ENCODE assay signal across 8 cellular contexts in the genomic region with DNA sequence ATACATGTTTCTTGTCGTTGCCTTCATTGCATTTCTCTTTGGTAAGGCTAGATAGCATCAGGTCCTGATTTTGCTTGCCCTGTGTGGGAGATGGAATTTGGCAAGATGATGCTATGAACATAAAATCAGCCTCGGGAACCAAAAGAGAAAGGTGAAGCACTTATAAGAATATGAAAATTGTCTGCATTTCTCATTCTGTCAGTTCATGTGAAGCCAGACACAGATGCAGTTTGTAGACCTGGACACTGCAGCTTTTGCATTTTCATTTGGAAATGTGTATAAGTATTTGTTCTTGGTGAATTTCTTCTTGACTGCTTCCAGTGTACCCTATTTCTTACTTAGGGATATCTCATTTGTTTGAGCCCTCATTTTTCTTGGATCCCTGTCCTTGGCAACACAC. TPM values are rescaled to one million over a fixed set of nuclear protein-coding genes. Genes with fewer than 3 reads are reported as not detected.
DNase-seq lines count a peak whose midpoint lies in the region; ATAC-seq and TF ChIP-seq lines count a peak whose summit lies in the region.

No MANE protein-coding gene starts in this region.

- TSS peak; percentile 40 for BruUV-seq in PC-3 (replicated peaks; lab: Mats Ljungman, UMichigan)

- H3K4me2 ChIP-seq in PC-3 (ENCODE audit: low read length) (peak overlapping the region; percentile 90), osteoblast (ENCODE audit: insufficient read depth, low read length) (peak overlapping the region; percentile 75)

- ATAC-seq in PC-3, result no peak
- ATAC-seq in HG02571 (IDR thresholded peaks at IDR 0.05; ENCODE audit: unreplicated experiment), result no peak
- ATAC-seq in GM21515 (IDR thresholded peaks at IDR 0.05; ENCODE audit: unreplicated experiment), result no peak

- H2AFZ ChIP-seq in PC-3 (ENCODE audit: low read length) (no peak overlapping the region), osteoblast (ENCODE audit: low read length) (no peak overlapping the region)

- H3F3A ChIP-seq in PC-3 (ENCODE audit: low read length, unreplicated experiment), result no peaks in the 10 kb centered on the region

- no peaks in the 10 kb centered on the region for H3K27me3 Mint-ChIP-seq in CD8-positive, alpha-beta memory T cell

- no peak for TF ChIP-seq CTCF in PC-3 (conservative IDR thresholded peaks at IDR 0.05; ENCODE audit: low read depth, low read length)
- TF ChIP-seq CTCF in epithelial cell of proximal tubule (conservative IDR thresholded peaks at IDR 0.05; ENCODE audit: low read depth, low read length), result no peak
- no peak for TF ChIP-seq CTCF in osteoblast (IDR thresholded peaks at IDR 0.05; ENCODE audit: extremely low read depth, low read depth, low read length)

- peaks cover 70% of the 10 kb centered on the region for H3K79me2 ChIP-seq in PC-3 (ENCODE audit: low read length)
- peaks cover 68% of the 10 kb centered on the region for H3K79me2 ChIP-seq in osteoblast (ENCODE audit: insufficient read depth, low read length)

- H3K4me1 Mint-ChIP-seq in CD8-positive, alpha-beta memory T cell, result peaks cover 68 to 73% (median 72%) of the 10 kb centered on the region in 3 donors

- DNase-seq in CD8-positive, alpha-beta memory T cell, result no peak
- DNase-seq in PC-3, result no peak
- no peak for DNase-seq in epithelial cell of proximal tubule (ENCODE audit: low read depth)
- DNase-seq in osteoblast (ENCODE audit: insufficient read length, low spot score, missing footprints), result peak; percentile 49
- DNase-seq in SW480 (ENCODE audit: low spot score), result no peak
- no peak for DNase-seq in SW 1271 (lab: John Stamatoyannopoulos, UW)

- peaks cover 56% of the 10 kb centered on the region for H4K20me1 ChIP-seq in PC-3 (ENCODE audit: low read length)
- peaks cover 52% of the 10 kb centered on the region for H4K20me1 ChIP-seq in osteoblast (ENCODE audit: insufficient read depth, low read length)

- H3K27ac ChIP-seq in CD8-positive, alpha-beta memory T cell (ENCODE audit: low read depth, low read length), result peak overlapping the region; percentile 86
- H3K27ac ChIP-seq in PC-3 (ENCODE audit: low read length) (no peak overlapping the region), osteoblast (ENCODE audit: low read depth, low read length) (peak overlapping the region; percentile 77)

- peak overlapping the region; percentile 85 to 99 (median 97) for H3K4me3 Mint-ChIP-seq in CD8-positive, alpha-beta memory T cell

- peak overlapping the region; percentile 89 for H3K4me3 ChIP-seq in CD8-positive, alpha-beta memory T cell (ENCODE audit: low read length)
- H3K4me3 ChIP-seq in PC-3 (ENCODE audit: low read length) (peak overlapping the region; percentile 96), epithelial cell of proximal tubule (ENCODE audit: low read depth, low read length) (peak overlapping the region; percentile 99), osteoblast (ENCODE audit: insufficient read depth, low read length) (peak overlapping the region; percentile 95)

- H3K9me3 ChIP-seq in CD8-positive, alpha-beta memory T cell (ENCODE audit: low read length), result no peaks in the 10 kb centered on the region
- H3K9me3 ChIP-seq in PC-3 (ENCODE audit: low read length) (no peaks in the 10 kb centered on the region), osteoblast (ENCODE audit: low read depth, low read length) (no peaks in the 10 kb centered on the region)

- no peaks in the 10 kb centered on the region for H3K9me2 ChIP-seq in PC-3 (replicated peaks; ENCODE audit: low read length)

- peak overlapping the region; percentile 97 for H3K9ac ChIP-seq in PC-3 (ENCODE audit: low read length)

- H3K27me3 ChIP-seq in CD8-positive, alpha-beta memory T cell (ENCODE audit: insufficient read depth, low read length, poor library complexity, severe bottlenecking), result no peaks in the 10 kb centered on the region
- H3K27me3 ChIP-seq in PC-3 (ENCODE audit: low read length) (no peaks in the 10 kb centered on the region), osteoblast (ENCODE audit: insufficient read depth, low read length) (no peaks in the 10 kb centered on the region)

- POLR2A ChIA-PET in CD8-positive, alpha-beta memory T cell (lab: Charles Lee), result no interaction called here
- POLR2A ChIA-PET in PC-3 (lab: Charles Lee; ENCODE audit: unreplicated experiment), result no interaction called here

- H3K4me1 ChIP-seq in CD8-positive, alpha-beta memory T cell (ENCODE audit: insufficient read depth, low read length), result peaks cover 62% of the 10 kb centered on the region
- peaks cover 33% of the 10 kb centered on the region for H3K4me1 ChIP-seq in PC-3 (ENCODE audit: insufficient read depth, low read length)
- peaks cover 30% of the 10 kb centered on the region for H3K4me1 ChIP-seq in osteoblast (ENCODE audit: insufficient read depth, low read length)

- H3K9me3 Mint-ChIP-seq in CD8-positive, alpha-beta memory T cell, result no peaks in the 10 kb centered on the region

- CTCF ChIA-PET in CD8-positive, alpha-beta memory T cell (lab: Charles Lee), result no interaction called here
- CTCF ChIA-PET in PC-3 (lab: Charles Lee), result no interaction called here

- H3K36me3 ChIP-seq in CD8-positive, alpha-beta memory T cell (ENCODE audit: insufficient read depth, low read length), result no peaks in the 10 kb centered on the region
- peaks cover 12% of the 10 kb centered on the region for H3K36me3 ChIP-seq in PC-3 (ENCODE audit: low read depth, low read length)
- H3K36me3 ChIP-seq in osteoblast (ENCODE audit: insufficient read depth, low read length), result no peaks in the 10 kb centered on the region

- peaks cover 0 to 52% (median 2%) of the 10 kb centered on the region in 3 donors for H3K36me3 Mint-ChIP-seq in CD8-positive, alpha-beta memory T cell

- H3K27ac Mint-ChIP-seq in CD8-positive, alpha-beta memory T cell, result peak overlapping the region; percentile 79 to 99 (median 96)

- intact Hi-C loops in PC-3 (cut with micrococcal nuclease), result no loop called here

RNA-seq across cellular contexts. Expression of gene YWHAB, which starts 1.3 kb away (rescaled TPM):
- 100 to 1,000 TPM; 275 to 276 TPM for total RNA-seq in CD8-positive, alpha-beta memory T cell
- 661 TPM for polyA plus RNA-seq in CD8-positive, alpha-beta memory T cell
- total RNA-seq in PC-3 (2014; rRNA removed) (116 and 118 TPM in 2 replicates), epithelial cell of proximal tubule (162 and 203 TPM in 2 replicates), osteoblast (121 and 135 TPM in 2 replicates)

RNA-seq across cellular contexts. Expression of gene PABPC1L, which starts 23.0 kb away (rescaled TPM):
- total RNA-seq in CD8-positive, alpha-beta memory T cell, result 10 to 100 TPM; 61.1 to 61.4 TPM
- 1.3 TPM for polyA plus RNA-seq in CD8-positive, alpha-beta memory T cell
- total RNA-seq in PC-3 (2014; rRNA removed), result 32.0 and 40.7 TPM in 2 replicates
- total RNA-seq in epithelial cell of proximal tubule, result 6.5 and 9.2 TPM in 2 replicates
- total RNA-seq in osteoblast, result 11.2 and 15.6 TPM in 2 replicates
